Comparison of ENCODE assay signal across 9 cellular contexts in the genomic region with DNA sequence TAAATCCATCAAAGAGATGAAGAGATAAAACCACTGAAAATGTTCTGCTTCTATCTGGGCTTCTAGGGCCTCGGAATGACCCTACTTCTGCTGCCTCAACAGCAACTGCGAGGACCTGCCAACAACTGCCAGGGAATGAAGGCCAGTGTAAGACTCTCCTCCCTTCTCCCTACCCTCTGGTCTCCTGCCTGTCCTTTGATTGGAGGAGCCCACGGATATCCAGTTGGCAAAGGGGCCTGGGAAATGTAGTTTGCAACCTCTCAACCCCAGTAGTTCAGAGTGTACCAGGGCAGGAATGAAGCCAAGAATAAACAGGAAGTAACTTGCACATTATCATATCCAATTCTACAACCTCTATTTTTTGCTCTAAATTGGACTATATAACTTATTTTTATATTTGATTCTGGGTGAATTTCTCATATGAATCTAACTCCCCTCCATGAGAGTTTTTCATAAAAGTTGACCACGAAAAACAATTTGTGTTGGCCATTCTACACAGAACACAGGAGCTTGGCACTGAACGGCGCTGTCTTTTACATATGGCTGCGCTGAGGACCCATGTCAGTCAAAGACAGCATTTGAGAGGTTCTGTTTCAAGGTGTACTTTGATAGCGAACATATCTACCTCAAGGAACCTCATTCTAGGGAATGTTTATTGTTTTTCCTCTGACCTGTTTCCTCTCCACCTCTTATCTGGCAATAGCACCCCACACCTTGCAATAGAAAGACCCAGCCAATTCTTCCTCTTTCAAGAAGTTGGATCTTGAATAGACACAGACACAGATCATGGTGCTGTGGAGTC.
A peak's percentile ranks its signal among the peaks of the same experiment; 100 is the strongest.
DNase-seq lines count a peak whose midpoint lies in the region; ATAC-seq and TF ChIP-seq lines count a peak whose summit lies in the region.
"Had no signal": no experiment of that assay in that cellular context is flagged by ENCODE, and none has a peak within 500 bp of the region (broad histone marks: within the 10 kb centered on the region; RNA-seq: fewer than 3 reads in every experiment).

No MANE protein-coding gene starts in this region.

- 67% methylated on average over 8 of the region's 8 CpGs for WGBS in hepatocyte (ENCODE audit: low lambda C conversion rate, missing lambda C conversion rate)

- H3K36me3 Mint-ChIP-seq in osteocyte (ENCODE audit: unreplicated experiment): no peaks in the 10 kb centered on the region
- H3K36me3 Mint-ChIP-seq: activated naive CD4-positive, alpha-beta T cell treated with anti-CD3 and anti-CD28 coated beads, Interleukin-2, amount 50 U/mL, for 24 hours had no signal

- TF ChIP-seq CTCF in hepatocyte (IDR thresholded peaks at IDR 0.05; ENCODE audit: poor library complexity) (no peak), osteocyte (IDR thresholded peaks at IDR 0.05) (no peak)

- H3K4me3 ChIP-seq in MG63 (no peak overlapping the region), hepatocyte (no peak overlapping the region)

- H3K27me3 ChIP-seq in MG63 (no peaks in the 10 kb centered on the region), hepatocyte (no peaks in the 10 kb centered on the region)

- H3K27ac ChIP-seq in hepatocyte: no peak overlapping the region

- no peaks in the 10 kb centered on the region for H3K9me2 ChIP-seq in hepatocyte (replicated peaks; ENCODE audit: insufficient read depth)

- H3K4me2 ChIP-seq in hepatocyte: no peak overlapping the region

- peaks cover 4% of the 10 kb centered on the region for H3K9me3 Mint-ChIP-seq in osteocyte (ENCODE audit: unreplicated experiment)
- H3K9me3 Mint-ChIP-seq: activated naive CD4-positive, alpha-beta T cell treated with anti-CD3 and anti-CD28 coated beads, Interleukin-2, amount 50 U/mL, for 24 hours had no signal

- H3K36me3 ChIP-seq in MG63 (no peaks in the 10 kb centered on the region), hepatocyte (replicated peaks; ENCODE audit: insufficient read depth, low read depth) (no peaks in the 10 kb centered on the region)

- H3K4me1 Mint-ChIP-seq in osteocyte (ENCODE audit: unreplicated experiment): peaks cover 11% of the 10 kb centered on the region
- H3K4me1 Mint-ChIP-seq: activated naive CD4-positive, alpha-beta T cell treated with anti-CD3 and anti-CD28 coated beads, Interleukin-2, amount 50 U/mL, for 24 hours had no signal

- H3K79me2 ChIP-seq in hepatocyte: no peaks in the 10 kb centered on the region

- DNase-seq in Caki2 (ENCODE audit: low read depth) (peak; percentile 65), MG63 (peak; percentile 66), hepatocyte (ENCODE audit: low spot score) (peak; percentile 26), osteocyte (ENCODE audit: extremely low spot score, unreplicated experiment) (no peak), dedifferentiated amniotic fluid mesenchymal stem cell (ENCODE audit: extremely low spot score) (no peak)
- no peak for DNase-seq in activated CD8-positive, alpha-beta memory T cell treated with anti-CD3 and anti-CD28 coated beads, Interleukin-2, amount 50 U/mL, for 4 hours
- no peak for DNase-seq in activated naive CD4-positive, alpha-beta T cell treated with anti-CD3 and anti-CD28 coated beads, Interleukin-2, amount 50 U/mL, for 16 hours

- no peaks in the 10 kb centered on the region for H4K20me1 ChIP-seq in hepatocyte (ENCODE audit: insufficient read depth, poor library complexity, severe bottlenecking)

- no peak overlapping the region for H3K4me3 Mint-ChIP-seq in osteocyte (ENCODE audit: unreplicated experiment)
- H3K4me3 Mint-ChIP-seq: activated naive CD4-positive, alpha-beta T cell treated with anti-CD3 and anti-CD28 coated beads, Interleukin-2, amount 50 U/mL, for 24 hours had no signal

- peaks cover 7% of the 10 kb centered on the region for H3K4me1 ChIP-seq in hepatocyte (ENCODE audit: insufficient read depth)

- H3K27me3 Mint-ChIP-seq in osteocyte (ENCODE audit: unreplicated experiment): peaks cover 3% of the 10 kb centered on the region
- H3K27me3 Mint-ChIP-seq: activated naive CD4-positive, alpha-beta T cell treated with anti-CD3 and anti-CD28 coated beads, Interleukin-2, amount 50 U/mL, for 24 hours had no signal

- no peaks in the 10 kb centered on the region for H3K9me3 ChIP-seq in MG63
- H3K9me3 ChIP-seq in hepatocyte (ENCODE audit: low read depth): no peaks in the 10 kb centered on the region

- H3K27ac Mint-ChIP-seq in osteocyte (ENCODE audit: unreplicated experiment): no peak overlapping the region
- H3K27ac Mint-ChIP-seq: activated naive CD4-positive, alpha-beta T cell treated with anti-CD3 and anti-CD28 coated beads, Interleukin-2, amount 50 U/mL, for 24 hours had no signal

- in situ Hi-C loops in Caki2 (cut with HindIII; ENCODE audit: low pct_unique_long_range_greater_than_20kb, low sequenced_read_pairs): no loop called here

- H2AFZ ChIP-seq in hepatocyte: no peak overlapping the region

- peak; percentile 96 for ATAC-seq in SK-N-SH treated with all-trans-retinoic acid at 6 μM for 48 hours

TF ChIP-seq in SK-N-SH treated with all-trans-retinoic acid at 6 μM for 48 hours, 23 proteins besides CTCF, POLR2A, EP300 and RAD21:
- TF ChIP-seq TOX (CRISPR knock-in tag; IDR thresholded peaks at IDR 0.05; ENCODE audit: borderline replicate concordance) (no peak), ZNF70 (CRISPR knock-in tag; IDR thresholded peaks at IDR 0.05) (peak; percentile 61; the same call in 1 of the 2 replicates)

Comparison
In these comparisons a context has a peak if more than half of its experiments do, and no peak if none do; other contexts are left out.
1. DNase-seq: peak in Caki2 (single experiment), MG63 (single experiment) and hepatocyte (single experiment); none in osteocyte (single experiment), dedifferentiated amniotic fluid mesenchymal stem cell (single experiment), activated CD8-positive, alpha-beta memory T cell treated with anti-CD3 and anti-CD28 coated beads, Interleukin-2, amount 50 U/mL, for 4 hours (single experiment) and activated naive CD4-positive, alpha-beta T cell treated with anti-CD3 and anti-CD28 coated beads, Interleukin-2, amount 50 U/mL, for 16 hours (single experiment).